In the genomic region with DNA sequence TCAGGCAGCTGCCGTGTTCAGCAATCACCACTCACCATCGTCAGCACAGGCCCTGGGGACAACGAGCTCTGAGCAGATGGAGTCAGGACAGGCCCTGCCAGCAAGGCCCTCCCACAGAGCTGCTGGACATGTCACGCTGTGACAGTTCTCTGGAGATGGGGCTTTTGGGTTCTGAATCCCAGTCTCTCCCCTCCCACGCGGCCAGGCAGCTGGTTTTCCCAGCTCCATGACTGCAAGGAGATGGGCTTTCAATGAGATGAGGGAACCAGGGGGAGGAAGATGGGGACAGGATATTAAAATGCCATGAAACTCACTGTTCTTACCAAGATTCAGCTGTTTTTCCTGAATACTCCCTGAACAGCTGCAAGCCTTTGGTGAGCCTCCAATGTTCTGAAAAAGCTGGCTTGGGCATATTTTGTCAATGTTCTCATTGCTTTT, we compare ENCODE assay signal across 14 cellular contexts.
DNase-seq lines count a peak whose midpoint lies in the region; FAIRE-seq and TF ChIP-seq lines count a peak whose summit lies in the region.
"Had no signal": no experiment of that assay in that cellular context is flagged by ENCODE, and none has a peak within 500 bp of the region (broad histone marks: within the 10 kb centered on the region; RNA-seq: fewer than 3 reads in every experiment).

No MANE protein-coding gene starts in this region.

- H4K5ac ChIP-seq in mesendoderm (ENCODE audit: low read length), result no peak overlapping the region

- no peak overlapping the region for H3K23ac ChIP-seq in mesendoderm (ENCODE audit: low read length)

- no peaks in the 10 kb centered on the region for H3K36me3 ChIP-seq in astrocyte (ENCODE audit: insufficient read depth, low read length)
- H3K36me3 ChIP-seq in kidney (ENCODE audit: control insufficient read depth in 1 of 2, insufficient read depth in 2 of 2, low read length in 2 of 2), result no peaks in the 10 kb centered on the region
- no peaks in the 10 kb centered on the region for H3K36me3 ChIP-seq in mesendoderm (ENCODE audit: control insufficient read depth, insufficient read depth, low read length)

- H3K27me3 ChIP-seq in astrocyte (ENCODE audit: insufficient read depth, low read length) (peaks cover 2% of the 10 kb centered on the region), mesendoderm (ENCODE audit: insufficient read depth, low read length, poor library complexity) (no peaks in the 10 kb centered on the region)

- no peak overlapping the region for H3K9ac ChIP-seq in astrocyte (ENCODE audit: low read length)
- no peak overlapping the region for H3K9ac ChIP-seq in kidney (ENCODE audit: low read length in 2 of 2)
- H3K9ac ChIP-seq in mesendoderm (ENCODE audit: low read length), result no peak overlapping the region

- H3K79me1 ChIP-seq in mesendoderm (ENCODE audit: low read length), result no peaks in the 10 kb centered on the region

- intact Hi-C loops in kidney (cut with DNase I), result no loop called here
- intact Hi-C loops in posterior cingulate gyrus (cut with DNase I), result no loop called here

- POLR2A ChIA-PET in RWPE1 (lab: Yijun Ruan, JAX; ENCODE audit: low non-redundant PET), result no interaction called here

- H2BK15ac ChIP-seq in mesendoderm (replicated peaks; ENCODE audit: low read depth), result no peak overlapping the region

- WGBS in mesendoderm (ENCODE audit: extremely low coverage, insufficient coverage, low lambda C conversion rate), result no CpG with 5 or more reads among the region's 6 CpGs

- H3K4me3 ChIP-seq in astrocyte (ENCODE audit: insufficient read depth, low read depth, low read length), result no peak overlapping the region
- H3K4me3 ChIP-seq in kidney (ENCODE audit: low read length in 2 of 2), result no peak overlapping the region
- H3K4me3 ChIP-seq in mesendoderm (ENCODE audit: low read length), result no peak overlapping the region

- H3K9me3 Mint-ChIP-seq in astrocyte (ENCODE audit: unreplicated experiment), result peaks cover 2% of the 10 kb centered on the region

- TF ChIP-seq CTCF in astrocyte (IDR thresholded peaks at IDR 0.05; ENCODE audit: insufficient read depth, low read depth, low read length) (no peak), kidney (IDR thresholded peaks at IDR 0.05; ENCODE audit: borderline replicate concordance, extremely low read depth, insufficient read depth) (no peak), RWPE1 (conservative IDR thresholded peaks at IDR 0.05; ENCODE audit: low read depth) (no peak)

- no peak overlapping the region for H2BK5ac ChIP-seq in mesendoderm (ENCODE audit: low read length)

- H3K27ac ChIP-seq in astrocyte (ENCODE audit: low read depth, low read length) (no peak overlapping the region), kidney (ENCODE audit: low read depth in 2 of 2, low read length in 2 of 2) (no peak overlapping the region), RWPE1 (no peak overlapping the region), mesendoderm (ENCODE audit: low read depth, low read length) (no peak overlapping the region)
- H3K27ac ChIP-seq: C4-2B, HL-60 had no signal

- no peaks in the 10 kb centered on the region for H4K20me1 ChIP-seq in astrocyte (ENCODE audit: insufficient read depth, low read length)

- H3K9me3 ChIP-seq in astrocyte (ENCODE audit: insufficient read depth, low read depth, low read length) (peaks cover 3% of the 10 kb centered on the region), kidney (ENCODE audit: control insufficient read depth in 1 of 2, low read length in 2 of 2) (no peaks in the 10 kb centered on the region)

- DNase-seq in astrocyte (ENCODE audit: low read depth) (no peak), kidney (peak; percentile 79), posterior cingulate gyrus (peak in 8 of 10 donors; percentile 22 to 92 (median 72)), superior temporal gyrus (ENCODE audit: extremely low spot score) (peak; percentile 71), AG08396 (ENCODE audit: low spot score) (no peak), RWPE1 (ENCODE audit: low spot score) (no peak), mesendoderm (no peak)
- DNase-seq: GOT3, HFFc6, NCI-H1092, NCI-H69, SHP77 treated with DMSO at 0.1 percent for 48 hours had no signal

- H3K4me2 ChIP-seq in astrocyte (ENCODE audit: low read length) (no peak overlapping the region), mesendoderm (ENCODE audit: low read length) (no peak overlapping the region)

- no peak overlapping the region for H3K4me3 Mint-ChIP-seq in astrocyte (ENCODE audit: unreplicated experiment)
- H3K4me3 Mint-ChIP-seq: HFFc6 had no signal

- peaks cover 21% of the 10 kb centered on the region for H3K27me3 Mint-ChIP-seq in astrocyte (ENCODE audit: low read depth, unreplicated experiment)

- H4K8ac ChIP-seq in mesendoderm (ENCODE audit: low read depth, low read length), result no peak overlapping the region

- no peak overlapping the region for H3K18ac ChIP-seq in mesendoderm (ENCODE audit: low read length)

- H2BK120ac ChIP-seq in mesendoderm (ENCODE audit: low read depth, low read length), result no peak overlapping the region

- peak overlapping the region; percentile 18 for H3K27ac Mint-ChIP-seq in astrocyte (ENCODE audit: unreplicated experiment)
- H3K27ac Mint-ChIP-seq: HFFc6 had no signal

- CTCF ChIA-PET in RWPE1 (lab: Yijun Ruan, JAX), result no interaction called here

- no peak overlapping the region for H3K56ac ChIP-seq in mesendoderm (ENCODE audit: low read length)

- no peaks in the 10 kb centered on the region for H3K4me1 Mint-ChIP-seq in astrocyte (ENCODE audit: low read depth, unreplicated experiment)

- H2AFZ ChIP-seq in astrocyte (ENCODE audit: low read depth, low read length), result no peak overlapping the region

- FAIRE-seq in astrocyte (lab: Jason Lieb, UNC) (no peak), kidney (lab: Jason Lieb, UNC) (no peak)

- no peaks in the 10 kb centered on the region for H3K36me3 Mint-ChIP-seq in astrocyte (ENCODE audit: low read depth, unreplicated experiment)

- H2AK5ac ChIP-seq in mesendoderm (ENCODE audit: low read length), result no peak overlapping the region

- no peak overlapping the region for H3K4ac ChIP-seq in mesendoderm (ENCODE audit: low read depth, low read length)

- H3K4me1 ChIP-seq in astrocyte (ENCODE audit: insufficient read depth, low read length) (no peaks in the 10 kb centered on the region), kidney (ENCODE audit: control insufficient read depth in 1 of 2, insufficient read depth in 1 of 2, low read depth in 1 of 2, low read length in 2 of 2) (no peaks in the 10 kb centered on the region), mesendoderm (ENCODE audit: control insufficient read depth, low read depth, low read length) (no peaks in the 10 kb centered on the region)

- no peaks in the 10 kb centered on the region for H3K79me2 ChIP-seq in astrocyte (ENCODE audit: insufficient read depth, low read length)
- no peaks in the 10 kb centered on the region for H3K79me2 ChIP-seq in mesendoderm (ENCODE audit: control insufficient read depth, insufficient read depth, low read length)

Comparison
In these comparisons a context has a peak if more than half of its experiments do, and no peak if none do; other contexts are left out.
1. DNase-seq: peak in kidney (single experiment), posterior cingulate gyrus (8 of 10) and superior temporal gyrus (single experiment); none in astrocyte (single experiment), AG08396 (single experiment), RWPE1 (single experiment) and mesendoderm (single experiment).